10 cellular contexts compared by ENCODE assay signal in genomic region chr2:24926220-24926601, GRCh38. TPM values are rescaled to one million over a fixed set of nuclear protein-coding genes. Genes with fewer than 3 reads are reported as not detected.
DNase-seq lines count a peak whose midpoint lies in the region; ATAC-seq, FAIRE-seq and TF ChIP-seq lines count a peak whose summit lies in the region.
"Had no signal": no experiment of that assay in that cellular context is flagged by ENCODE, and none has a peak within 500 bp of the region (broad histone marks: within the 10 kb centered on the region; RNA-seq: fewer than 3 reads in every experiment).

No MANE protein-coding gene starts in this region.

- H3K9me1 ChIP-seq in K562 (ENCODE audit: control insufficient read depth, insufficient read depth, low read length): no peaks in the 10 kb centered on the region

- H3K4me1 ChIP-seq in OCI-LY1 (ENCODE audit: insufficient read depth, low read length, severe bottlenecking): peaks cover 23% of the 10 kb centered on the region
- H3K4me1 ChIP-seq in K562 (replicated peaks in 1 of 2; ENCODE audit: control insufficient read depth in 2 of 2, insufficient read depth in 2 of 2, low read length in 2 of 2): peaks cover 14 to 29% of the 10 kb centered on the region in 2 experiments; a peak in 4 of 5 replicates
- peaks cover 10 to 12% of the 10 kb centered on the region in 2 donors for H3K4me1 ChIP-seq in left lung

- H3K27me3 ChIP-seq in OCI-LY1 (ENCODE audit: insufficient read depth, low read length) (no peaks in the 10 kb centered on the region), K562 (ENCODE audit: control insufficient read depth in 2 of 2, insufficient read depth in 2 of 2, low read length in 2 of 2) (no peaks in the 10 kb centered on the region), left lung (peaks cover 0 to 17% of the 10 kb centered on the region in 2 donors)

- ATAC-seq in K562: no peak
- no peak for ATAC-seq in GM18870 (IDR thresholded peaks at IDR 0.05; ENCODE audit: unreplicated experiment)
- ATAC-seq in left lung: no peak

- H3K9me3 ChIP-seq in OCI-LY1 (ENCODE audit: low read length): no peaks in the 10 kb centered on the region
- no peaks in the 10 kb centered on the region for H3K9me3 ChIP-seq in K562 (replicated peaks; ENCODE audit: control insufficient read depth, insufficient read depth, low read depth, low read length)
- no peaks in the 10 kb centered on the region for H3K9me3 ChIP-seq in left lung

- 77% methylated on average over 7 of the region's 14 CpGs for WGBS in K562 (ENCODE audit: insufficient coverage, low coverage, missing lambda C conversion rate)

- no peak overlapping the region for H2AFZ ChIP-seq in OCI-LY1 (ENCODE audit: low read length)
- H2AFZ ChIP-seq in K562 (ENCODE audit: low read depth, low read length): 0 out of 2 replicates have a peak overlapping the region, but pooled peaks have one; percentile 70

- H3K9ac ChIP-seq in OCI-LY1 (ENCODE audit: low read length): peak overlapping the region; percentile 39; the same call in 1 of the 2 replicates
- no peak overlapping the region for H3K9ac ChIP-seq in K562 (ENCODE audit: insufficient read depth in 1 of 2, low read depth in 2 of 2, low read length in 2 of 2)

- POLR2A ChIA-PET in K562 (lab: Yijun Ruan, JAX): interaction anchor here (1.3 kb wide), 1 partner anchor 16 kb away, joined by 5 read pairs; no protein-coding TSS in a partner anchor

- FAIRE-seq in K562 (lab: Jason Lieb, UNC): no peak
- no peak for FAIRE-seq in D721Med (lab: Jason Lieb, UNC)

- TF ChIP-seq RAD21 in K562 (CRISPR knock-in tag; conservative IDR thresholded peaks at IDR 0.05 in 1 of 2, IDR thresholded peaks at IDR 0.05 in 1 of 2): no peak

- in situ Hi-C loops in K562 (cut with MboI): no loop called here

- no TSS peak for BruUV-seq in K562 (replicated peaks; lab: Mats Ljungman, UMichigan)

- TF ChIP-seq CTCF in OCI-LY1 (IDR thresholded peaks at IDR 0.05; ENCODE audit: low read length) (no peak), K562 (IDR thresholded peaks at IDR 0.05 in 2 of 3, conservative IDR thresholded peaks at IDR 0.05 in 1 of 3; ENCODE audit: insufficient read depth in 2 of 3, low read depth in 1 of 3, low read length in 3 of 3) (no peak), D721Med (IDR thresholded peaks at IDR 0.05; ENCODE audit: insufficient read depth, missing control alignments) (no peak), left lung (IDR thresholded peaks at IDR 0.05) (no peak)

- no peaks in the 10 kb centered on the region for H3K79me2 ChIP-seq in OCI-LY1 (ENCODE audit: insufficient read depth, low read length)
- H3K79me2 ChIP-seq in K562 (ENCODE audit: control insufficient read depth, insufficient read depth, low read length): no peaks in the 10 kb centered on the region

- H3K4me2 ChIP-seq in OCI-LY1 (ENCODE audit: low read length) (peak overlapping the region; percentile 58), K562 (ENCODE audit: insufficient read depth, low read length) (no peak overlapping the region)

- TF ChIP-seq POLR2A in K562 (conservative IDR thresholded peaks at IDR 0.05): no peak

- no peaks in the 10 kb centered on the region for H3K9me2 ChIP-seq in OCI-LY1 (ENCODE audit: low read depth, low read length)

- CTCF ChIA-PET in K562 (lab: Yijun Ruan, JAX; ENCODE audit: low intra/inter-chr PET ratio): no interaction called here

- H3K4me3 ChIP-seq in OCI-LY1 (ENCODE audit: low read depth, low read length, poor library complexity, severe bottlenecking) (peak overlapping the region; percentile 42), K562 (no peak overlapping the region), left lung (peak overlapping the region in 1 of 2 donors; percentile 10)

- TF ChIP-seq EP300 in K562 (IDR thresholded peaks at IDR 0.05; ENCODE audit: low read length): no peak

- no peaks in the 10 kb centered on the region for H3F3A ChIP-seq in OCI-LY1 (ENCODE audit: insufficient read depth, low read length)

- DNase-seq in K562 (ENCODE audit: extremely low read depth in 1 of 4, low spot score in 3 of 4) (no peak), mesenteric fat pad (ENCODE audit: low spot score) (peak; percentile 74), superior temporal gyrus (ENCODE audit: extremely low spot score) (peak; percentile 10), D721Med (ENCODE audit: insufficient read length, low spot score) (no peak), left lung (no peak)
- DNase-seq: activated CD4-positive, alpha-beta T cell treated with anti-CD3 and anti-CD28 coated beads for 1 hour; SW 1271 had no signal

- H4K20me1 ChIP-seq in OCI-LY1 (ENCODE audit: insufficient read depth, low read length) (no peaks in the 10 kb centered on the region), K562 (replicated peaks; ENCODE audit: control insufficient read depth, insufficient read depth, low read length) (no peaks in the 10 kb centered on the region)

- H3K36me3 ChIP-seq in OCI-LY1 (ENCODE audit: insufficient read depth, low read length): no peaks in the 10 kb centered on the region
- H3K36me3 ChIP-seq in K562 (ENCODE audit: control insufficient read depth, insufficient read depth, low read length): no peaks in the 10 kb centered on the region; the same call in 2 of the 3 replicates
- no peaks in the 10 kb centered on the region for H3K36me3 ChIP-seq in left lung

- no peak overlapping the region for H3K27ac ChIP-seq in OCI-LY1 (ENCODE audit: low read depth, low read length, poor library complexity, severe bottlenecking)
- H3K27ac ChIP-seq in K562 (ENCODE audit: extremely low read depth, low read depth, low read length): no peak overlapping the region
- no peak overlapping the region for H3K27ac ChIP-seq in left lung
- H3K27ac ChIP-seq: epithelial cell of prostate had no signal

- intact Hi-C loops in K562 (cut with micrococcal nuclease): no loop called here
- intact Hi-C loops in left lung (cut with DNase I): no loop called here

TF ChIP-seq in K562, 482 proteins besides CTCF, POLR2A, EP300 and RAD21 (continues in another document):
- 0 out of 2 replicates have a peak, but pooled peaks have one; percentile 9 for TF ChIP-seq ATF3 (IDR thresholded peaks at IDR 0.05)
- no peak for TF ChIP-seq ATF3 (CRISPR knock-in tag; conservative IDR thresholded peaks at IDR 0.05)
- no peak for TF ChIP-seq SP2 (IDR thresholded peaks at IDR 0.05; ENCODE audit: extremely low read depth, low read depth, low read length, poor library complexity, severe bottlenecking)
- TF ChIP-seq CEBPG (CRISPR knock-in tag; IDR thresholded peaks at IDR 0.05): peak; percentile 57
- no peak for TF ChIP-seq CEBPG (tag; conservative IDR thresholded peaks at IDR 0.05 in 1 of 2, IDR thresholded peaks at IDR 0.05 in 1 of 2)
- no peak for TF ChIP-seq ZNF586 (CRISPR knock-in tag; conservative IDR thresholded peaks at IDR 0.05)
- TF ChIP-seq NONO (IDR thresholded peaks at IDR 0.05; ENCODE audit: low read depth in 2 of 2, low read length in 1 of 2): no peak

RNA-seq across cellular contexts. Expression of gene ADCY3, which starts 6.2 kb away (rescaled TPM):
- 110 and 220 TPM in 2 replicates for total RNA-seq in K562 (2011; cell fraction: chromatin; rRNA removed; ENCODE audit: low replicate concordance)
- 147 and 161 TPM in 2 replicates for total RNA-seq in K562 (2011; cell fraction: nucleolus; rRNA removed)
- total RNA-seq in K562 (2011; cell fraction: nucleoplasm; rRNA removed): 106 and 109 TPM in 2 replicates
- total RNA-seq in K562 (2014; rRNA removed): 21.8 and 34.0 TPM in 2 replicates
- total RNA-seq in K562 (2014; rRNA removed; fragmentation: Illumina TruSeq; extraction: Trizol): 23.8 and 26.3 TPM in 2 replicates
- 20.2 and 21.5 TPM in 2 replicates for total RNA-seq in K562 (2015; rRNA removed; fragmentation: Illumina TruSeq; extraction: Trizol)
- total RNA-seq in K562 (2021): 51.5 and 54.8 TPM in 2 replicates
- 36.6 and 39.0 TPM in 2 replicates for polyA plus RNA-seq in K562 (2011; rRNA removed)
- polyA plus RNA-seq in K562 (2011; cell fraction: cytosol; rRNA removed): 34.9 and 56.0 TPM in 2 replicates
- polyA plus RNA-seq in K562 (2011; cell fraction: nucleus; rRNA removed): 171 and 243 TPM in 2 replicates
- 27.9 and 41.6 TPM in 2 replicates for polyA plus RNA-seq in K562 (2012)
- polyA plus RNA-seq in K562 (2014; fragmentation: Illumina TruSeq; extraction: Trizol): 42.6 and 45.5 TPM in 2 replicates
- 1 to 10 TPM; 1.5 to 2.6 TPM for polyA plus RNA-seq in K562 (2014; fragmentation: Nextera tagmentation; extraction: Ambion mirVana)
- 40.9 and 47.0 TPM in 2 replicates for polyA plus RNA-seq in K562 (2014; rRNA removed)
- 47.4 and 65.5 TPM in 2 replicates for polyA minus RNA-seq in K562 (2011; rRNA and poly(A)+ RNA removed)
- 22.6 and 27.7 TPM in 2 replicates for polyA minus RNA-seq in K562 (2011; cell fraction: cytosol; rRNA and poly(A)+ RNA removed)
- 45.9 and 47.4 TPM in 2 replicates for polyA minus RNA-seq in K562 (2011; cell fraction: nucleus; rRNA and poly(A)+ RNA removed)
- total RNA-seq in mesenteric fat pad: 216 TPM
- total RNA-seq in left lung: 10 to 100 TPM; 47.1 to 50.5 TPM

RNA-seq across cellular contexts. Expression of gene DNAJC27, which starts 45.5 kb away (rescaled TPM):
- 4.1 and 14.7 TPM in 2 replicates for total RNA-seq in K562 (2011; cell fraction: chromatin; rRNA removed; ENCODE audit: low replicate concordance)
- 4.2 and 4.5 TPM in 2 replicates for total RNA-seq in K562 (2011; cell fraction: nucleolus; rRNA removed)
- 8.4 and 12.7 TPM in 2 replicates for total RNA-seq in K562 (2011; cell fraction: nucleoplasm; rRNA removed)
- total RNA-seq in K562 (2014; rRNA removed) (1.6 and 3.0 TPM in 2 replicates), K562 (2014; rRNA removed; fragmentation: Illumina TruSeq; extraction: Trizol) (3.2 TPM in 2 replicates), K562 (2015; rRNA removed; fragmentation: Illumina TruSeq; extraction: Trizol) (2.8 and 4.0 TPM in 2 replicates), K562 (2021) (2.4 and 2.8 TPM in 2 replicates), mesenteric fat pad (10.5 TPM), left lung (1 to 10 TPM; 4.9 to 5.0 TPM)
- polyA plus RNA-seq in K562 (2011; rRNA removed) (3.8 and 4.3 TPM in 2 replicates), K562 (2014; fragmentation: Illumina TruSeq; extraction: Trizol) (2.3 and 3.0 TPM in 2 replicates), K562 (2014; fragmentation: Nextera tagmentation; extraction: Ambion mirVana) (1 to 10 TPM in 1 of 2 experiments, under 1 TPM in 1; 0.53 to 1.1 TPM), K562 (2014; rRNA removed) (3.2 and 5.9 TPM in 2 replicates)
- polyA plus RNA-seq in K562 (2011; cell fraction: cytosol; rRNA removed): 0.60 and 2.4 TPM in 2 replicates
- 6.5 and 7.5 TPM in 2 replicates for polyA plus RNA-seq in K562 (2011; cell fraction: nucleus; rRNA removed)
- 1.3 and 1.8 TPM in 2 replicates for polyA plus RNA-seq in K562 (2012)
- polyA minus RNA-seq in K562 (2011; rRNA and poly(A)+ RNA removed): 4.4 and 10.4 TPM in 2 replicates
- 0.46 and 2.7 TPM in 2 replicates for polyA minus RNA-seq in K562 (2011; cell fraction: cytosol; rRNA and poly(A)+ RNA removed)
- polyA minus RNA-seq in K562 (2011; cell fraction: nucleus; rRNA and poly(A)+ RNA removed): 6.6 and 8.4 TPM in 2 replicates

Comparison
In these comparisons a context has a peak if more than half of its experiments do, and no peak if none do; other contexts are left out.
1. DNase-seq: peak in mesenteric fat pad (single experiment) and superior temporal gyrus (single experiment); none in K562 (0 of 4), D721Med (single experiment) and left lung (0 of 2).